ENCODE assay signal across 12 cellular contexts in genomic region chr14:93941293-93941910, GRCh38. TPM values are rescaled to one million over a fixed set of nuclear protein-coding genes. Genes with fewer than 3 reads are reported as not detected.
DNase-seq lines count a peak whose midpoint lies in the region; ATAC-seq and TF ChIP-seq lines count a peak whose summit lies in the region.
"Had no signal": no experiment of that assay in that cellular context is flagged by ENCODE, and none has a peak within 500 bp of the region (broad histone marks: within the 10 kb centered on the region; RNA-seq: fewer than 3 reads in every experiment).

No MANE protein-coding gene starts in this region.

- POLR2A ChIA-PET in CD8-positive, alpha-beta T cell (lab: Charles Lee), result interaction anchor here (3.4 kb wide), 1 partner anchor 29 kb away, joined by 40 read pairs; no protein-coding TSS in a partner anchor

- H3K27me3 ChIP-seq in esophagus (ENCODE audit: control insufficient read depth in 1 of 2, insufficient read depth in 2 of 2, low read length in 2 of 2) (no peaks in the 10 kb centered on the region), tibial artery (no peaks in the 10 kb centered on the region)
- no peaks in the 10 kb centered on the region for H3K27me3 ChIP-seq in CD8-positive, alpha-beta T cell (ENCODE audit: insufficient read depth, low read length)
- H3K27me3 ChIP-seq: BLaER1, thyroid gland had no signal

- WGBS in esophagus, 2 donors, result 40 to 45% methylated on average over 16 of the region's 16 CpGs

- no peak overlapping the region for H3K4me3 Mint-ChIP-seq in activated naive CD4-positive, alpha-beta T cell treated with anti-CD3 and anti-CD28 coated beads, Interleukin-2, amount 50 U/mL, for 24 hours
- no peak overlapping the region for H3K4me3 Mint-ChIP-seq in activated naive CD4-positive, alpha-beta T cell treated with anti-CD3 and anti-CD28 coated beads for 36 hours
- H3K4me3 Mint-ChIP-seq in CD8-positive, alpha-beta T cell, result no peak overlapping the region

- H3K4me1 ChIP-seq in esophagus (ENCODE audit: control insufficient read depth in 2 of 2, insufficient read depth in 2 of 2, low read length in 1 of 2), result peaks cover 4 to 21% of the 10 kb centered on the region in 2 donors
- peaks cover 0 to 27% (median 12%) of the 10 kb centered on the region in 4 donors for H3K4me1 ChIP-seq in tibial artery
- H3K4me1 ChIP-seq in CD8-positive, alpha-beta T cell (ENCODE audit: insufficient read depth, low read length), result peaks cover 10% of the 10 kb centered on the region

- CTCF ChIA-PET in activated naive CD4-positive, alpha-beta T cell treated with anti-CD3 and anti-CD28 coated beads for 36 hours (lab: Charles Lee), result interaction anchor here (1.6 to 12.8 kb wide), 9 partner anchors 9 to 191 kb away, joined by 5 to 384 read pairs (median 33); partner anchors contain the start of gene CCDC197
- CTCF ChIA-PET in CD8-positive, alpha-beta T cell (lab: Charles Lee), result interaction anchor here (0.7 to 13.9 kb wide), 10 partner anchors 8 to 196 kb away, joined by 3 to 504 read pairs (median 31); partner anchors contain the start of genes ASB2 and CCDC197

- H3K27ac ChIP-seq in esophagus (ENCODE audit: low read depth in 2 of 2, low read length in 1 of 2) (peak overlapping the region; percentile 42 to 52), tibial artery (peak overlapping the region; percentile 40 to 62)
- H3K27ac ChIP-seq in CD8-positive, alpha-beta T cell (ENCODE audit: low read depth, low read length), result no peak overlapping the region
- H3K27ac ChIP-seq: BLaER1, KMS-11, thyroid gland had no signal

- H3K4me3 ChIP-seq in esophagus (ENCODE audit: low read depth in 1 of 2, low read length in 2 of 2) (no peak overlapping the region), tibial artery (no peak overlapping the region)
- no peak overlapping the region for H3K4me3 ChIP-seq in CD8-positive, alpha-beta T cell (ENCODE audit: low read depth, low read length)
- H3K4me3 ChIP-seq: BLaER1, thyroid gland had no signal

- H3K9me3 ChIP-seq in esophagus (ENCODE audit: control insufficient read depth in 2 of 2, insufficient read depth in 1 of 2, low read depth in 1 of 2, low read length in 1 of 2) (peaks cover 0 to 6% of the 10 kb centered on the region in 2 donors), tibial artery (no peaks in the 10 kb centered on the region)
- no peaks in the 10 kb centered on the region for H3K9me3 ChIP-seq in CD8-positive, alpha-beta T cell (ENCODE audit: low read length)
- H3K9me3 ChIP-seq: BLaER1, thyroid gland had no signal

- peaks cover 3% of the 10 kb centered on the region for H3K27me3 Mint-ChIP-seq in activated naive CD4-positive, alpha-beta T cell treated with anti-CD3 and anti-CD28 coated beads, Interleukin-2, amount 50 U/mL, for 24 hours
- H3K27me3 Mint-ChIP-seq in activated naive CD4-positive, alpha-beta T cell treated with anti-CD3 and anti-CD28 coated beads for 36 hours (ENCODE audit: low read depth), result peaks cover 16% of the 10 kb centered on the region
- H3K27me3 Mint-ChIP-seq in CD8-positive, alpha-beta T cell (ENCODE audit: low read depth), result peaks cover 7% of the 10 kb centered on the region

- TF ChIP-seq CTCF in tibial artery (IDR thresholded peaks at IDR 0.05), result no peak
- no peak for TF ChIP-seq CTCF in CD8-positive, alpha-beta T cell (IDR thresholded peaks at IDR 0.05)

- H3K36me3 ChIP-seq in esophagus (ENCODE audit: control insufficient read depth in 2 of 2, insufficient read depth in 2 of 2, low read length in 1 of 2), result no peaks in the 10 kb centered on the region
- peaks cover 26 to 62% (median 33%) of the 10 kb centered on the region in 3 donors for H3K36me3 ChIP-seq in tibial artery
- H3K36me3 ChIP-seq in CD8-positive, alpha-beta T cell (ENCODE audit: insufficient read depth, low read length), result no peaks in the 10 kb centered on the region
- H3K36me3 ChIP-seq: BLaER1, thyroid gland had no signal

- no peaks in the 10 kb centered on the region for H3K9me3 Mint-ChIP-seq in activated naive CD4-positive, alpha-beta T cell treated with anti-CD3 and anti-CD28 coated beads, Interleukin-2, amount 50 U/mL, for 24 hours
- no peaks in the 10 kb centered on the region for H3K9me3 Mint-ChIP-seq in activated naive CD4-positive, alpha-beta T cell treated with anti-CD3 and anti-CD28 coated beads for 36 hours
- H3K9me3 Mint-ChIP-seq in CD8-positive, alpha-beta T cell, result no peaks in the 10 kb centered on the region

- no peak for DNase-seq in activated naive CD4-positive, alpha-beta T cell treated with anti-CD3 and anti-CD28 coated beads for 36 hours
- DNase-seq in NCI-H748 (lab: John Stamatoyannopoulos, UW; ENCODE audit: unreplicated experiment), result peak; percentile 99
- no peak for DNase-seq in tibial artery
- no peak for DNase-seq in activated CD4-positive, CD25-positive, alpha-beta regulatory T cell (lab: John Stamatoyannopoulos, UW)
- DNase-seq in CD8-positive, alpha-beta T cell, result no peak
- DNase-seq: activated CD4-positive, CD25-positive, alpha-beta regulatory T cell treated with anti-CD3 and anti-CD28 coated beads, Interleukin-2, amount 50 U/mL, for 72 hours; thyroid gland had no signal

- peaks cover 9% of the 10 kb centered on the region for H3K4me1 Mint-ChIP-seq in activated naive CD4-positive, alpha-beta T cell treated with anti-CD3 and anti-CD28 coated beads, Interleukin-2, amount 50 U/mL, for 24 hours
- peaks cover 7% of the 10 kb centered on the region for H3K4me1 Mint-ChIP-seq in activated naive CD4-positive, alpha-beta T cell treated with anti-CD3 and anti-CD28 coated beads for 36 hours (ENCODE audit: low read depth)
- H3K4me1 Mint-ChIP-seq in CD8-positive, alpha-beta T cell (ENCODE audit: low read depth), result peaks cover 6% of the 10 kb centered on the region

- intact Hi-C loops in activated naive CD4-positive, alpha-beta T cell treated with anti-CD3 and anti-CD28 coated beads for 36 hours (cut with micrococcal nuclease), result no loop called here
- intact Hi-C loops in tibial artery (cut with DNase I; ENCODE audit: low total_unique reads), result loop anchor here (10.0 kb wide), 1 partner anchor 193 kb away; no protein-coding TSS in a partner anchor
- intact Hi-C loops in CD8-positive, alpha-beta T cell (cut with DNase I, micrococcal nuclease), result no loop called here

- ATAC-seq in GM18517 (IDR thresholded peaks at IDR 0.05; ENCODE audit: unreplicated experiment), result no peak
- no peak for ATAC-seq in CD8-positive, alpha-beta T cell

- no peaks in the 10 kb centered on the region for H3K36me3 Mint-ChIP-seq in activated naive CD4-positive, alpha-beta T cell treated with anti-CD3 and anti-CD28 coated beads, Interleukin-2, amount 50 U/mL, for 24 hours
- H3K36me3 Mint-ChIP-seq in activated naive CD4-positive, alpha-beta T cell treated with anti-CD3 and anti-CD28 coated beads for 36 hours (ENCODE audit: low read depth), result no peaks in the 10 kb centered on the region
- H3K36me3 Mint-ChIP-seq in CD8-positive, alpha-beta T cell, result no peaks in the 10 kb centered on the region

- peak overlapping the region; percentile 38 for H3K27ac Mint-ChIP-seq in activated naive CD4-positive, alpha-beta T cell treated with anti-CD3 and anti-CD28 coated beads, Interleukin-2, amount 50 U/mL, for 24 hours
- H3K27ac Mint-ChIP-seq in activated naive CD4-positive, alpha-beta T cell treated with anti-CD3 and anti-CD28 coated beads for 36 hours, result no peak overlapping the region
- H3K27ac Mint-ChIP-seq in CD8-positive, alpha-beta T cell, result no peak overlapping the region

RNA-seq across cellular contexts. Expression of gene FAM181A, which starts 14.3 kb away (rescaled TPM):
- total RNA-seq in activated naive CD4-positive, alpha-beta T cell treated with anti-CD3 and anti-CD28 coated beads for 36 hours, result not detected
- not detected for polyA plus RNA-seq in esophagus
- not detected for total RNA-seq in CD8-positive, alpha-beta T cell

RNA-seq across cellular contexts. Expression of gene ASB2, which starts 35.0 kb away (rescaled TPM):
- 1 to 10 TPM; 2.4 to 2.5 TPM for total RNA-seq in activated naive CD4-positive, alpha-beta T cell treated with anti-CD3 and anti-CD28 coated beads for 36 hours
- 1 to 10 TPM; 4.5 to 4.7 TPM for polyA plus RNA-seq in esophagus
- 1 to 10 TPM; 1.7 to 2.8 TPM for total RNA-seq in CD8-positive, alpha-beta T cell

RNA-seq across cellular contexts. Expression of gene CCDC197, which starts 55.7 kb away (rescaled TPM):
- not detected for total RNA-seq in activated naive CD4-positive, alpha-beta T cell treated with anti-CD3 and anti-CD28 coated beads for 36 hours
- not detected for polyA plus RNA-seq in esophagus
- total RNA-seq in CD8-positive, alpha-beta T cell, result not detected
- total RNA-seq: thyroid gland had no signal
